8 cellular contexts compared by ENCODE assay signal in the genomic region with DNA sequence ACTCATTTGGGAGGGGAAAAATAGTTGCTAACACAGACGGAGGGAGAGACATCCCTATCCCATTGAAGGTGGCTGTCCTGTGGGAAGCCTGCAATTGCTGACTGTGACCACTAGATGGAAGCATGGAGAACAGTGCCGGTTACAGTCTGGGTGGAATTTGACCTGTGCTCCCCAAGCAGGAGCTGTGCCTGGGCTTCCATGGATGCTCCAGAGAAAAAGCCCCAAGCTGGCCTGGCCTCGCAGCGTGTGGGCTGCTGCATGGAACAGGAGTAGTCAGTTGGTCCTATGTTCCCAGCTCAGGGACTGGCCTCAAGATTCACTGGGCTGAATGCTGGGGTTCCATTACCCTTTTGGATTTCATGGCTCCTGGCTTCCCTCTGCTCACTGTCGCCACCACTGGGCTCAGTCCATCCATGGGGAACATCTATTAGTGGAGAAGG.
DNase-seq lines count a peak whose midpoint lies in the region; TF ChIP-seq lines count a peak whose summit lies in the region.

No MANE protein-coding gene starts in this region.

- intact Hi-C loops in breast epithelium (cut with DNase I; ENCODE audit: low total_unique reads) = loop anchor here (10.0 kb wide), 1 partner anchor 260 kb away; no protein-coding TSS in a partner anchor

- no peaks in the 10 kb centered on the region for H3K9me2 ChIP-seq in SU-DHL-6 (replicated peaks; ENCODE audit: insufficient read depth, low read length)

- DNase-seq in NCI-H2081 (lab: John Stamatoyannopoulos, UW) (peak; percentile 13 to 30), NCI-H2081 treated with DMSO at 0.1 percent for 48 hours (lab: John Stamatoyannopoulos, UW) (no peak), LoVo (ENCODE audit: low spot score) (peak; percentile 66), breast epithelium (ENCODE audit: low spot score in 2 of 2) (no peak), kidney glomerular epithelial cell (lab: John Stamatoyannopoulos, UW) (peak; percentile 41), middle frontal gyrus (ENCODE audit: extremely low spot score, low spot score) (no peak)
- peak; percentile 40 for DNase-seq in stimulated activated CD8-positive, alpha-beta memory T cell treated with anti-CD3 and anti-CD28 coated beads, Interleukin-4, amount 100 ng/mL, for 48 hours

- H3K27me3 ChIP-seq in SU-DHL-6 (ENCODE audit: low read length) (no peaks in the 10 kb centered on the region), breast epithelium (no peaks in the 10 kb centered on the region)

- H2AFZ ChIP-seq in SU-DHL-6 (ENCODE audit: low read depth, low read length, severe bottlenecking) = no peak overlapping the region

- H3F3A ChIP-seq in SU-DHL-6 (ENCODE audit: insufficient read depth) = no peaks in the 10 kb centered on the region

- no peak overlapping the region for H3K27ac ChIP-seq in SU-DHL-6 (ENCODE audit: low read depth, low read length)
- H3K27ac ChIP-seq in breast epithelium = no peak overlapping the region

- H3K36me3 ChIP-seq in SU-DHL-6 (ENCODE audit: low read length) (no peaks in the 10 kb centered on the region), breast epithelium (no peaks in the 10 kb centered on the region)

- H3K4me3 ChIP-seq in SU-DHL-6 (ENCODE audit: insufficient read depth, low read length, poor library complexity, severe bottlenecking) (no peak overlapping the region), breast epithelium (no peak overlapping the region)

- TF ChIP-seq CTCF in SU-DHL-6 (IDR thresholded peaks at IDR 0.05; ENCODE audit: insufficient read depth, low read length, poor library complexity, severe bottlenecking) (peak; percentile 74), breast epithelium (IDR thresholded peaks at IDR 0.05) (peak; percentile 52 to 79 (median 67))

- H3K9ac ChIP-seq in SU-DHL-6 (ENCODE audit: low read length) = no peak overlapping the region

- H3K9me3 ChIP-seq in SU-DHL-6 (ENCODE audit: insufficient read depth, low read length) (no peaks in the 10 kb centered on the region), breast epithelium (no peaks in the 10 kb centered on the region)

- H3K4me1 ChIP-seq in breast epithelium = no peaks in the 10 kb centered on the region

- no peak overlapping the region for H3K4me2 ChIP-seq in SU-DHL-6 (ENCODE audit: low read depth, low read length, poor library complexity, severe bottlenecking)

- no peaks in the 10 kb centered on the region for H4K20me1 ChIP-seq in SU-DHL-6 (ENCODE audit: low read depth, low read length)

- no peak for TF ChIP-seq POLR2A in breast epithelium (IDR thresholded peaks at IDR 0.05)

- H3K79me2 ChIP-seq in SU-DHL-6 (ENCODE audit: insufficient read depth, low read length) = no peaks in the 10 kb centered on the region

Comparison
In these comparisons a context has a peak if more than half of its experiments do, and no peak if none do; other contexts are left out.
1. DNase-seq: peak in NCI-H2081 (2 of 2), LoVo (single experiment), kidney glomerular epithelial cell (single experiment) and stimulated activated CD8-positive, alpha-beta memory T cell treated with anti-CD3 and anti-CD28 coated beads, Interleukin-4, amount 100 ng/mL, for 48 hours (single experiment); none in NCI-H2081 treated with DMSO at 0.1 percent for 48 hours (single experiment), breast epithelium (0 of 2) and middle frontal gyrus (single experiment).